In genomic region chr3:13850161-13850945, GRCh38 we compare ENCODE assay signal across 14 cellular contexts. TPM values are rescaled to one million over a fixed set of nuclear protein-coding genes. Genes with fewer than 3 reads are reported as not detected.
DNase-seq lines count a peak whose midpoint lies in the region; ATAC-seq and TF ChIP-seq lines count a peak whose summit lies in the region.
"Had no signal": no experiment of that assay in that cellular context is flagged by ENCODE, and none has a peak within 500 bp of the region (broad histone marks: within the 10 kb centered on the region; RNA-seq: fewer than 3 reads in every experiment).

No MANE protein-coding gene starts in this region.

- DNase-seq in ACHN = peak; percentile 5
- peak; percentile 73 for DNase-seq in HPDE6-E6E7 (ENCODE audit: extremely low spot score)
- DNase-seq in body of pancreas = peak in 2 of 4 donors; percentile 6 to 29
- DNase-seq in lower lobe of right lung = peak; percentile 87
- no peak for DNase-seq in kidney glomerular epithelial cell (lab: John Stamatoyannopoulos, UW)
- DNase-seq in NCI-H2081 treated with DMSO at 0.1 percent for 48 hours (lab: John Stamatoyannopoulos, UW) = no peak
- DNase-seq in activated T-cell treated with anti-CD3 and anti-CD28 coated beads, Interleukin-2, amount 50 U/mL, for 48 hours = no peak
- no peak for DNase-seq in lower leg skin (ENCODE audit: low spot score in 2 of 2)
- DNase-seq: activated CD8-positive, alpha-beta memory T cell treated with anti-CD3 and anti-CD28 coated beads, Interleukin-2, amount 50 U/mL, for 48 hours; DND-41; effector CD4-positive, alpha-beta T cell; IMR-90 had no signal

- H3K27me3 ChIP-seq in body of pancreas = no peaks in the 10 kb centered on the region
- H3K27me3 ChIP-seq in lower lobe of right lung (ENCODE audit: low read depth) = peaks cover 6% of the 10 kb centered on the region
- H3K27me3 ChIP-seq: right atrium auricular region had no signal

- H3K9me3 ChIP-seq in body of pancreas = no peaks in the 10 kb centered on the region
- H3K9me3 ChIP-seq in lower lobe of right lung = no peaks in the 10 kb centered on the region
- H3K9me3 ChIP-seq: right atrium auricular region, suprapubic skin had no signal

- no peak for TF ChIP-seq POLR2A in body of pancreas (IDR thresholded peaks at IDR 0.05)
- no peak for TF ChIP-seq POLR2A in lower leg skin (IDR thresholded peaks at IDR 0.05)

- WGBS in body of pancreas, 2 donors = 53 to 62% methylated on average over 8 to 20 of the region's 21 CpGs
- 32 to 40% methylated on average over 9 to 21 of the region's 21 CpGs for WGBS in lower leg skin, 2 donors

- H3K27ac ChIP-seq in body of pancreas (no peak overlapping the region), lower lobe of right lung (peak overlapping the region; percentile 39)
- H3K27ac ChIP-seq: right atrium auricular region, suprapubic skin had no signal

- intact Hi-C loops in body of pancreas (cut with DNase I) = no loop called here
- intact Hi-C loops in lower lobe of right lung (cut with DNase I) = no loop called here
- intact Hi-C loops in lower leg skin (cut with DNase I; ENCODE audit: low total_unique reads) = no loop called here

- in situ Hi-C loops in ACHN (cut with HindIII; ENCODE audit: low pct_ligation_motif_present, low pct_unique_long_range_greater_than_20kb, low sequenced_read_pairs) = no loop called here

- TF ChIP-seq CTCF in body of pancreas (IDR thresholded peaks at IDR 0.05) (no peak), lower lobe of right lung (IDR thresholded peaks at IDR 0.05) (no peak), lower leg skin (IDR thresholded peaks at IDR 0.05) (no peak)

- H3K4me3 ChIP-seq in body of pancreas (no peak overlapping the region), lower lobe of right lung (no peak overlapping the region), lower leg skin (ENCODE audit: low read depth, poor library complexity, severe bottlenecking) (no peak overlapping the region)
- H3K4me3 ChIP-seq: right atrium auricular region, suprapubic skin had no signal

- ATAC-seq in body of pancreas (peak; percentile 49), lower lobe of right lung (peak; percentile 95 to 97)

- H3K4me1 ChIP-seq in body of pancreas = no peaks in the 10 kb centered on the region
- H3K4me1 ChIP-seq in lower lobe of right lung = no peaks in the 10 kb centered on the region
- H3K4me1 ChIP-seq: right atrium auricular region had no signal

- H3K36me3 ChIP-seq in body of pancreas (replicated peaks in 1 of 2; ENCODE audit: insufficient read depth in 1 of 2, low read depth in 2 of 2) = no peaks in the 10 kb centered on the region
- no peaks in the 10 kb centered on the region for H3K36me3 ChIP-seq in lower lobe of right lung
- H3K36me3 ChIP-seq: right atrium auricular region, suprapubic skin had no signal

RNA-seq across cellular contexts. Expression of gene WNT7A, which starts 29.5 kb away (rescaled TPM):
- total RNA-seq in body of pancreas (under 1 TPM; under 0.01 TPM), lower lobe of right lung (4.1 TPM), lower leg skin (1 to 10 TPM in 1 of 4 donors, under 1 TPM in 3; 0.49 to 2.4 (median 0.68) TPM)
- total RNA-seq: IMR-90, right atrium auricular region had no signal

Comparison
In these comparisons a context has a peak if more than half of its experiments do, and no peak if none do; other contexts are left out.
1. DNase-seq: peak in ACHN (single experiment), HPDE6-E6E7 (single experiment) and lower lobe of right lung (single experiment); none in kidney glomerular epithelial cell (single experiment), NCI-H2081 treated with DMSO at 0.1 percent for 48 hours (single experiment), activated T-cell treated with anti-CD3 and anti-CD28 coated beads, Interleukin-2, amount 50 U/mL, for 48 hours (0 of 2) and lower leg skin (0 of 2).